18 cellular contexts compared by ENCODE assay signal in genomic region chr11:56848105-56848809, GRCh38.
DNase-seq lines count a peak whose midpoint lies in the region; ATAC-seq and TF ChIP-seq lines count a peak whose summit lies in the region.
"Had no signal": no experiment of that assay in that cellular context is flagged by ENCODE, and none has a peak within 500 bp of the region (broad histone marks: within the 10 kb centered on the region; RNA-seq: fewer than 3 reads in every experiment).

No MANE protein-coding gene starts in this region.

- DNase-seq in DMS53 (lab: John Stamatoyannopoulos, UW) (peak; percentile 8), DMS53 treated with DMSO at 0.1 percent for 48 hours (lab: John Stamatoyannopoulos, UW; ENCODE audit: unreplicated experiment) (no peak), SK-MEL-5 (ENCODE audit: low read depth, low spot score) (peak; percentile 68), kidney glomerular epithelial cell (lab: John Stamatoyannopoulos, UW) (peak; percentile 62), omental fat pad (ENCODE audit: low spot score) (no peak)
- no peak for DNase-seq in activated naive CD4-positive, alpha-beta T cell treated with anti-CD3 and anti-CD28 coated beads, Interleukin-2, amount 50 U/mL, for 16 hours
- DNase-seq: DND-41, H9, KBM-7, NCI-H1092 treated with DMSO at 0.1 percent for 48 hours, NCI-H146, NCI-H2029, NCI-H2171 treated with DMSO at 0.1 percent for 48 hours, NCI-H524 treated with DMSO at 0.1 percent for 48 hours, Peyer's patch, Right ventricle myocardium superior had no signal

- ATAC-seq in HG02981 (IDR thresholded peaks at IDR 0.05; ENCODE audit: unreplicated experiment) (no peak), omental fat pad (ENCODE audit: low FRiP score) (no peak), HG03469 (IDR thresholded peaks at IDR 0.05; ENCODE audit: unreplicated experiment) (no peak)

- in situ Hi-C loops in SK-MEL-5 (cut with HindIII; ENCODE audit: low pct_unique_long_range_greater_than_20kb, low sequenced_read_pairs): no loop called here

- no peak for TF ChIP-seq CTCF in omental fat pad (IDR thresholded peaks at IDR 0.05)

Comparison
In these comparisons a context has a peak if more than half of its experiments do, and no peak if none do; other contexts are left out.
1. DNase-seq: peak in DMS53 (single experiment), SK-MEL-5 (single experiment) and kidney glomerular epithelial cell (single experiment); none in DMS53 treated with DMSO at 0.1 percent for 48 hours (single experiment), activated naive CD4-positive, alpha-beta T cell treated with anti-CD3 and anti-CD28 coated beads, Interleukin-2, amount 50 U/mL, for 16 hours (single experiment) and omental fat pad (single experiment).